8 cellular contexts compared by ENCODE assay signal in genomic region chr2:54557601-54558187, GRCh38.
DNase-seq lines count a peak whose midpoint lies in the region; ATAC-seq lines count a peak whose summit lies in the region.

No MANE protein-coding gene starts in this region.

- H4K8ac ChIP-seq in mesenchymal stem cell (ENCODE audit: low read length), result peak overlapping the region; percentile 88

- H3K4me1 ChIP-seq in ectodermal cell (ENCODE audit: control insufficient read depth, insufficient read depth, low read length) (peaks cover 6% of the 10 kb centered on the region), mesenchymal stem cell (ENCODE audit: control insufficient read depth, insufficient read depth, low read depth, low read length) (peaks cover 16% of the 10 kb centered on the region)

- H3K79me1 ChIP-seq in mesenchymal stem cell (replicated peaks; ENCODE audit: low read length, poor library complexity, severe bottlenecking), result peaks cover 12% of the 10 kb centered on the region

- H3K23ac ChIP-seq in mesenchymal stem cell (ENCODE audit: low read length in 2 of 2), result no peak overlapping the region

- peak overlapping the region; percentile 89 for H3K9ac ChIP-seq in mesenchymal stem cell (ENCODE audit: low read length)

- peak overlapping the region; percentile 71 for H2BK120ac ChIP-seq in mesenchymal stem cell (ENCODE audit: low read depth, low read length)

- H3K27ac ChIP-seq in ectodermal cell (ENCODE audit: insufficient read depth, low read depth, low read length, poor library complexity, severe bottlenecking) (peak overlapping the region; percentile 87), mesenchymal stem cell (ENCODE audit: low read length, poor library complexity, severe bottlenecking) (peak overlapping the region; percentile 74)

- peak; percentile 47 for ATAC-seq in GM18511 (IDR thresholded peaks at IDR 0.05; ENCODE audit: unreplicated experiment)
- peak; percentile 35 for ATAC-seq in HG02840 (IDR thresholded peaks at IDR 0.05; ENCODE audit: low FRiP score, unreplicated experiment)

- no peaks in the 10 kb centered on the region for H3K36me3 ChIP-seq in ectodermal cell (ENCODE audit: control insufficient read depth, insufficient read depth, low read length)
- peaks cover 0 to 2% of the 10 kb centered on the region in 2 experiments for H3K36me3 ChIP-seq in mesenchymal stem cell (ENCODE audit: control insufficient read depth in 1 of 2, insufficient read depth in 2 of 2, low read depth in 1 of 2, low read length in 2 of 2)

- 1 to 2% methylated on average over 48 of the region's 48 CpGs for WGBS in ectodermal cell, 2 experiments
- WGBS in mesenchymal stem cell, result 1% methylated on average over 48 of the region's 48 CpGs

- H3K9me3 ChIP-seq in ectodermal cell (ENCODE audit: control insufficient read depth, low read length) (no peaks in the 10 kb centered on the region), mesenchymal stem cell (ENCODE audit: control insufficient read depth, low read length) (no peaks in the 10 kb centered on the region)

- peak overlapping the region in 1 of 2 experiments; percentile 74 for H3K14ac ChIP-seq in mesenchymal stem cell (ENCODE audit: low read length in 2 of 2)

- H3K4me3 ChIP-seq in ectodermal cell (ENCODE audit: insufficient read depth, low read depth, low read length), result peak overlapping the region; percentile 80
- H3K4me3 ChIP-seq in mesenchymal stem cell (ENCODE audit: insufficient read depth in 1 of 2, low read depth in 1 of 2, low read length in 2 of 2), result peak overlapping the region; percentile 75 to 76

- H2BK12ac ChIP-seq in mesenchymal stem cell (ENCODE audit: low read length in 2 of 2), result peak overlapping the region; percentile 81 to 98

- peak overlapping the region; percentile 38 for H2BK15ac ChIP-seq in mesenchymal stem cell (ENCODE audit: low read depth, poor library complexity, severe bottlenecking)

- H3K18ac ChIP-seq in mesenchymal stem cell (ENCODE audit: low read depth in 1 of 2, low read length in 2 of 2), result peak overlapping the region; percentile 97 to 98

- no peaks in the 10 kb centered on the region for H3K27me3 ChIP-seq in ectodermal cell (ENCODE audit: control insufficient read depth, insufficient read depth, low read length, poor library complexity, severe bottlenecking)
- H3K27me3 ChIP-seq in mesenchymal stem cell (ENCODE audit: control insufficient read depth in 1 of 2, insufficient read depth in 1 of 2, low read length in 2 of 2), result no peaks in the 10 kb centered on the region

- H4K91ac ChIP-seq in mesenchymal stem cell (ENCODE audit: low read length), result peak overlapping the region; percentile 96

- DNase-seq in NCI-H2107 treated with DMSO at 0.1 percent for 48 hours (lab: John Stamatoyannopoulos, UW; ENCODE audit: unreplicated experiment) (peak; percentile 91), mesenchymal stem cell (peak; percentile 69), occipital lobe (lab: John Stamatoyannopoulos, UW) (no peak)
- DNase-seq in activated CD4-positive, alpha-beta T cell treated with anti-CD3 and anti-CD28 coated beads, Interleukin-2, amount 50 U/mL, for 1 hour, result peak; percentile 73
- peak; percentile 81 for DNase-seq in stimulated activated CD8-positive, alpha-beta memory T cell treated with anti-CD3 and anti-CD28 coated beads, Interleukin-4, amount 100 ng/mL, for 48 hours

- H3K4me2 ChIP-seq in mesenchymal stem cell (ENCODE audit: low read length, poor library complexity, severe bottlenecking), result peak overlapping the region; percentile 92

- no peak overlapping the region for H2AFZ ChIP-seq in mesenchymal stem cell (ENCODE audit: low read depth, low read length)

- H2AK5ac ChIP-seq in mesenchymal stem cell (ENCODE audit: low read length, severe bottlenecking), result peak overlapping the region; percentile 39

- peak overlapping the region; percentile 84 to 92 for H3K4ac ChIP-seq in mesenchymal stem cell (ENCODE audit: low read depth in 1 of 2, low read length in 2 of 2)

- peak overlapping the region; percentile 82 for H2BK5ac ChIP-seq in mesenchymal stem cell (ENCODE audit: low read depth, low read length, poor library complexity, severe bottlenecking)
